30 cellular contexts compared by ENCODE assay signal in the genomic region with DNA sequence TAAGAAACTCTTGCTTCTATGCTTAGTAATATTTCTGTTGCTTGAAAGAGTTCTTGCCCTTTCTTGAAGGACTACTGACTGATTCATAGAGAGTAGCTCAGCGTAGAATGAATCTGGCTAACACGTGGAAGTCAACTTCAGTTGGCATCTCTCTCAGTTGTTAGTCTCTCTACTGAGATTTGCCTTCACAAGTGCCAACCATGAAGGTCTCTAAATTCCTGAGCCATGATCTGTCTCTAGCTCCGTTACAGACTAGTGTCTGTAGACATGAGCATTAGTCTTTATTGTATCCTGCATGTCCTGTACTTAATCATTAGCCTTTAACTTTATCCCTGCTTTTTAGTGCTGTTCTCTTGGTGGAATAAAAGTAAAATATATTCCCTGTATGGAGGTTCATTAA. TPM values are rescaled to one million over a fixed set of nuclear protein-coding genes. Genes with fewer than 3 reads are reported as not detected.
"Had no signal": no experiment of that assay in that cellular context is flagged by ENCODE, and none has a peak within 500 bp of the region (broad histone marks: within the 10 kb centered on the region; RNA-seq: fewer than 3 reads in every experiment).

No MANE protein-coding gene starts in this region.

- H3K27me3 Mint-ChIP-seq: activated naive CD4-positive, alpha-beta T cell treated with anti-CD3 and anti-CD28 coated beads, Interleukin-2, amount 10 ng/mL, durations not matched to agents 7 days and 5 days; activated naive CD8-positive, alpha-beta T cell treated with anti-CD3 and anti-CD28 coated beads, Interleukin-2, amount 50 U/mL, for 24 hours; brain had no signal

- H3K4me1 ChIP-seq: colonic mucosa, left lung, right atrium auricular region, stomach, vagina had no signal

- H3K9me3 Mint-ChIP-seq: activated naive CD4-positive, alpha-beta T cell treated with anti-CD3 and anti-CD28 coated beads, Interleukin-2, amount 10 ng/mL, durations not matched to agents 7 days and 5 days; activated naive CD8-positive, alpha-beta T cell treated with anti-CD3 and anti-CD28 coated beads, Interleukin-2, amount 50 U/mL, for 24 hours; brain; neural crest cell; T-helper 1 cell treated with Interleukin-12 subunit alpha and Interleukin-12 subunit beta and Interleukin-4 antibody, amounts not matched to agents 30 μg/mL and 1 μg/mL, for 36 hours had no signal

- H3K4me1 Mint-ChIP-seq: activated naive CD4-positive, alpha-beta T cell treated with anti-CD3 and anti-CD28 coated beads, Interleukin-2, amount 10 ng/mL, durations not matched to agents 7 days and 5 days; activated naive CD8-positive, alpha-beta T cell treated with anti-CD3 and anti-CD28 coated beads, Interleukin-2, amount 50 U/mL, for 24 hours; brain; neural crest cell had no signal

- H3K9me3 ChIP-seq: colonic mucosa, left lung, right atrium auricular region, stomach, vagina had no signal

- H3K4me3 Mint-ChIP-seq: activated naive CD4-positive, alpha-beta T cell treated with anti-CD3 and anti-CD28 coated beads, Interleukin-2, amount 10 ng/mL, durations not matched to agents 7 days and 5 days; activated naive CD8-positive, alpha-beta T cell treated with anti-CD3 and anti-CD28 coated beads, Interleukin-2, amount 50 U/mL, for 24 hours; brain; neural crest cell; T-helper 1 cell treated with Interleukin-12 subunit alpha and Interleukin-12 subunit beta and Interleukin-4 antibody, amounts not matched to agents 30 μg/mL and 1 μg/mL, for 36 hours had no signal

- ATAC-seq: activated CD4-positive, CD25-positive, alpha-beta regulatory T cell treated with anti-CD3 and anti-CD28 coated beads, Interleukin-2, amount 50 U/mL, for 24 hours; activated naive CD8-positive, alpha-beta T cell treated with anti-CD3 and anti-CD28 coated beads, Interleukin-2, amount 50 U/mL, for 24 hours; esophagus mucosa; left lung had no signal

- H3K27ac ChIP-seq: colonic mucosa, left lung, right atrium auricular region, skin epidermis, stomach, vagina had no signal

- H3K4me3 ChIP-seq: colonic mucosa, left lung, right atrium auricular region, skin epidermis, stomach, vagina had no signal

- H3K27ac Mint-ChIP-seq: activated naive CD4-positive, alpha-beta T cell treated with anti-CD3 and anti-CD28 coated beads, Interleukin-2, amount 10 ng/mL, durations not matched to agents 7 days and 5 days; activated naive CD8-positive, alpha-beta T cell treated with anti-CD3 and anti-CD28 coated beads, Interleukin-2, amount 50 U/mL, for 24 hours; brain; T-helper 1 cell treated with Interleukin-12 subunit alpha and Interleukin-12 subunit beta and Interleukin-4 antibody, amounts not matched to agents 30 μg/mL and 1 μg/mL, for 36 hours had no signal

- H3K36me3 ChIP-seq: colonic mucosa, left lung, right atrium auricular region, stomach, vagina had no signal

- H3K36me3 Mint-ChIP-seq: activated naive CD4-positive, alpha-beta T cell treated with anti-CD3 and anti-CD28 coated beads, Interleukin-2, amount 10 ng/mL, durations not matched to agents 7 days and 5 days; brain had no signal

- H3K27me3 ChIP-seq: colonic mucosa, left lung, right atrium auricular region, stomach, vagina had no signal

- DNase-seq: activated CD4-positive, alpha-beta T cell treated with anti-CD3 and anti-CD28 coated beads, Interleukin-2, amount 50 U/mL, for 1 hour; activated CD8-positive, alpha-beta memory T cell treated with anti-CD3 and anti-CD28 coated beads, Interleukin-2, amount 50 U/mL, for 4 hours; activated effector memory CD4-positive, alpha-beta T cell treated with Interleukin-2 at 50 U/mL for 16 hours; activated naive CD4-positive, alpha-beta T cell treated with anti-CD3 and anti-CD28 coated beads, Interleukin-2, amount 10 ng/mL, durations not matched to agents 7 days and 5 days; activated naive CD8-positive, alpha-beta T cell treated with anti-CD3 and anti-CD28 coated beads, Interleukin-2, amount 50 U/mL, for 24 hours; activated T-cell treated with anti-CD3 and anti-CD28 coated beads, Interleukin-2, amount 50 U/mL, for 48 hours; anterior cingulate cortex; central memory CD4-positive, alpha-beta T cell; colonic mucosa; glutamatergic neuron; hypothalamus; left lung; midbrain; stimulated activated CD4-positive, alpha-beta T cell treated with anti-CD3 and anti-CD28 coated beads, Interleukin-15, amount 100 ng/mL, for 24 hours; stimulated activated CD4-positive, alpha-beta T cell treated with anti-CD3 and anti-CD28 coated beads, Interleukin-2, amount 100 ng/mL, for 48 hours; stomach; trophoblast cell had no signal

RNA-seq across cellular contexts. Expression of gene ALX1, which starts 19.1 kb away (rescaled TPM):
- total RNA-seq: colonic mucosa, esophagus mucosa, left lung, lung microvascular endothelial cell, omental fat pad, posterior vena cava, right atrium auricular region, stomach, temporal lobe had no signal
- polyA plus RNA-seq: keratinocyte, stomach had no signal
